In genomic region chr22:32199961-32200360, GRCh38 we compare ENCODE assay signal across 9 cellular contexts. TPM values are rescaled to one million over a fixed set of nuclear protein-coding genes. Genes with fewer than 3 reads are reported as not detected.
"Had no signal": no experiment of that assay in that cellular context is flagged by ENCODE, and none has a peak within 500 bp of the region (broad histone marks: within the 10 kb centered on the region; RNA-seq: fewer than 3 reads in every experiment).

No MANE protein-coding gene starts in this region.

- H2AFZ ChIP-seq: GM23338 had no signal

- H3K36me3 Mint-ChIP-seq: IgD-negative memory B cell had no signal

- H3K9me3 Mint-ChIP-seq: GM23338, H9, IgD-negative memory B cell had no signal

- H3K4me3 ChIP-seq: GM23338 had no signal

- H3K4me3 Mint-ChIP-seq: GM23338, H9, IgD-negative memory B cell had no signal

- H3K27ac Mint-ChIP-seq: GM23338, IgD-negative memory B cell had no signal

- FAIRE-seq: H1, H54, HepG2 had no signal

- H3K4me2 ChIP-seq: GM23338 had no signal

- ATAC-seq: GM23338, HepG2 had no signal

- DNase-seq: H9, HCEC 1CT, KBM-7 had no signal

RNA-seq across cellular contexts. Expression of gene RFPL2, which starts 4.9 kb away (rescaled TPM):
- total RNA-seq: GM23338, H9, HepG2, HT1080 had no signal

RNA-seq across cellular contexts. Expression of gene C22orf42, which starts 40.9 kb away (rescaled TPM):
- total RNA-seq: H1, H9, HepG2, HT1080 had no signal

RNA-seq across cellular contexts. Expression of gene SLC5A4, which starts 55.2 kb away (rescaled TPM):
- total RNA-seq: GM23338, H1, H9, HepG2 had no signal
